In the genomic region with DNA sequence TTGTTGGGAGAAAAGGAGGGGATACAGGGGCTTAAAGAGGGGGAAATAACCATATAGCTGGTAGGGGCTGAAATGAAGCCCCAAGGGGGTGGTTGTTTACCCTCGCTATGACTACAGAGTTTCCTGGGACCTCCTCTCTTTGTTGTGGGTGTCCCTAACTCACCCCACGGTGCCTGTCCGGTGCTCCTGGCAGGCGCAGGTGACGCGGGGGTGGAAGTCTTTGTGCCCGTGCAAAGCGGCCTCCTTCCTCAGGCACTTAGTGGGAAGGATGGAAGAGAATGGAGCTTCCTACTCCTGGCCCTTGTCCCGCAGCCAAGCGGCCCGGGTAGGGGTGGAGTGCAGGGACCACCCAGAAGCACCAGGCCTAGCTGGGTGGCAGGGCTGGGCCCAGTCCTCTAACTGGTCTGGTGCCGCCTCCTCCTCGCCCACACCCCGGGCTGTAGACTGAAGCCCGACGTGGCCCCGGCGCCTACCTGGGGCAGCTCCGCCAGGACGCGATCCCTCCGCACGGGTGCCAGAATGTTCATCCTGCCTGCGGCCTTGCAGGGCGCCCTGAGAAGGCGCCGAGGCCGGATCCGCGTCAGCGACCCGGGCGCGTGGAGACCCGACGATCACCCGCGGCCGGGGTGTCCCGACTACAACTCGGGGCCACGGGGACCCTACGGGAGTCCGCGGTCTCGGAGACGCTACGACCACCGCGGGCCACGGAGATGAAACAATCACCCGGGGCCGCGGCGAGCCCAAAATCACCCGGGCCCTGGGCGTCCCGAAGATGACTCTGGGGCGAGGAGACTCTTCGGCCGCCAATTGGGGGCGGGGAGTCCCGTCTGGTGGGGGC, we compare ENCODE assay signal across 7 cellular contexts. TPM values are rescaled to one million over a fixed set of nuclear protein-coding genes. Genes with fewer than 3 reads are reported as not detected.
DNase-seq lines count a peak whose midpoint lies in the region; ATAC-seq and TF ChIP-seq lines count a peak whose summit lies in the region.
"Had no signal": no experiment of that assay in that cellular context is flagged by ENCODE, and none has a peak within 500 bp of the region (broad histone marks: within the 10 kb centered on the region; RNA-seq: fewer than 3 reads in every experiment).

No MANE protein-coding gene starts in this region.

- peak; percentile 1 for ATAC-seq in sciatic nerve
- no peak for ATAC-seq in GM19467 (IDR thresholded peaks at IDR 0.05; ENCODE audit: unreplicated experiment)
- ATAC-seq in HG03025 (IDR thresholded peaks at IDR 0.05; ENCODE audit: low FRiP score, unreplicated experiment) = no peak
- no peak for ATAC-seq in GM19395 (IDR thresholded peaks at IDR 0.05; ENCODE audit: unreplicated experiment)

- H3K4me1 Mint-ChIP-seq in endothelial cell (ENCODE audit: unreplicated experiment) = peaks cover 35% of the 10 kb centered on the region

- no peaks in the 10 kb centered on the region for H3K27me3 ChIP-seq in MG63

- H3K27ac Mint-ChIP-seq in endothelial cell (ENCODE audit: unreplicated experiment) = no peak overlapping the region
- H3K27ac Mint-ChIP-seq: stimulated activated naive CD8-positive, alpha-beta T cell treated with anti-CD3 and anti-CD28 coated beads, Interleukin-15, Interleukin-2, amounts not matched to agents 100 ng/mL and 50 ng/mL, for 24 hours had no signal

- peaks cover 30% of the 10 kb centered on the region for H3K36me3 Mint-ChIP-seq in endothelial cell (ENCODE audit: low read depth, unreplicated experiment)

- peaks cover 72% of the 10 kb centered on the region for H3K36me3 ChIP-seq in MG63

- no peaks in the 10 kb centered on the region for H3K9me3 Mint-ChIP-seq in endothelial cell (ENCODE audit: unreplicated experiment)
- H3K9me3 Mint-ChIP-seq: stimulated activated naive CD8-positive, alpha-beta T cell treated with anti-CD3 and anti-CD28 coated beads, Interleukin-15, Interleukin-2, amounts not matched to agents 100 ng/mL and 50 ng/mL, for 24 hours had no signal

- no peaks in the 10 kb centered on the region for H3K9me3 ChIP-seq in MG63

- TF ChIP-seq CTCF in endothelial cell (IDR thresholded peaks at IDR 0.05; ENCODE audit: unreplicated experiment) = no peak

- DNase-seq in MG63 (peak; percentile 59), endothelial cell (ENCODE audit: low spot score) (peak; percentile 44), sciatic nerve (ENCODE audit: low spot score) (peak; percentile 76)

- H3K4me3 Mint-ChIP-seq in endothelial cell (ENCODE audit: unreplicated experiment) = peak overlapping the region; percentile 85

- H3K27me3 Mint-ChIP-seq in endothelial cell (ENCODE audit: unreplicated experiment) = peaks cover 29% of the 10 kb centered on the region

- peak overlapping the region; percentile 82 for H3K4me3 ChIP-seq in MG63

- intact Hi-C loops in sciatic nerve (cut with DNase I) = no loop called here

RNA-seq across cellular contexts. Expression of a gene that starts 0.7 kb away (rescaled TPM):
- 445 and 645 TPM in 2 replicates for total RNA-seq in MG63 (2014; rRNA removed; shearing (Covaris generic); ENCODE audit: low replicate concordance)
- total RNA-seq in endothelial cell (ENCODE audit: unreplicated experiment) (72.0 TPM), sciatic nerve (81.3 TPM)

RNA-seq across cellular contexts. Expression of a gene that starts 2.8 kb away (rescaled TPM):
- total RNA-seq in MG63 (2014; rRNA removed; shearing (Covaris generic); ENCODE audit: low replicate concordance) = 768 and 1,491 TPM in 2 replicates
- total RNA-seq in endothelial cell (ENCODE audit: unreplicated experiment) = 1,525 TPM
- 1,089 TPM for total RNA-seq in sciatic nerve

RNA-seq across cellular contexts. Expression of a gene that starts 5.3 kb away (rescaled TPM):
- 0.79 TPM in 1 of 2 replicates, not detected in the other for total RNA-seq in MG63 (2014; rRNA removed; shearing (Covaris generic); ENCODE audit: low replicate concordance)
- total RNA-seq in endothelial cell (ENCODE audit: unreplicated experiment) (12.0 TPM), sciatic nerve (7.6 TPM)

RNA-seq across cellular contexts. Expression of a gene that starts 9.1 kb away (rescaled TPM):
- total RNA-seq in MG63 (2014; rRNA removed; shearing (Covaris generic); ENCODE audit: low replicate concordance) = 6.7 and 26.1 TPM in 2 replicates
- total RNA-seq in endothelial cell (ENCODE audit: unreplicated experiment) (2.4 TPM), sciatic nerve (3.1 TPM)

RNA-seq across cellular contexts. Expression of a gene that starts 11.6 kb away (rescaled TPM):
- 0.69 and 4.0 TPM in 2 replicates for total RNA-seq in MG63 (2014; rRNA removed; shearing (Covaris generic); ENCODE audit: low replicate concordance)
- 6.7 TPM for total RNA-seq in endothelial cell (ENCODE audit: unreplicated experiment)
- total RNA-seq in sciatic nerve = 3.4 TPM
